In the genomic region with DNA sequence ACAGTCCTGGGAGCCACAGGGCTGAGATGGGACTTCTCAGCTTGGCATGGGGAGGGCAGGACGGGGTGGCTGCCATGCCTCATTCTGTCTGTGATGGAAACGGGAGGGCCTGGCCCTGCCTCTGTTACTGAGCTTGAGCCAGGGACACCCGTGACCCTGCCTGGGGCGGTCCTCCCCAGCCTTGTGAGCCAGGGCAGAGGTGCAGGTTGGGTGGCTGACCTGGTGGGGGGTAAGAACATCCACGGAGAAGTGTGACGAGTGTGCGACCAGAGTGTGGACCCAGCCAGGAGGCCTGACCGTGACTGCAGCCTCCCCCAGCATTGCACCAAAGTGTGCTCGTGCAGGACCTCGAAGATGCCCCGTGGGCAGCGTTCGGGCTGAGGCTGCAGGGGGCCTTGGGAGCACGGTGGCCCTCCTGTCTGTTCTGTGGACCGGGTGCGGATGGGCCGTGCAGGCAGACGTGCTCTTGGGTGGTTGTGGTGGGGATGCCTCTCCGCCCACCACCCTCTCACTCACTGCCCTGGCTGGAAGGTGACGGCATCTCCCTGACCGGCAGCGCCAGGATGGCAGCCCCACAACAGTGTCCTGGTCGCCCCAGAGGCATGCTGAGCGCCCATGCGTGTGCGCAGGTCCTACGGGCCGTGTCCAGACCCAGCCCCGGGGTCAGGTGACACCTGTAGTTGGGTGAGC, we compare ENCODE assay signal across 16 cellular contexts. TPM values are rescaled to one million over a fixed set of nuclear protein-coding genes. Genes with fewer than 3 reads are reported as not detected.
DNase-seq lines count a peak whose midpoint lies in the region; ATAC-seq and TF ChIP-seq lines count a peak whose summit lies in the region.
"Had no signal": no experiment of that assay in that cellular context is flagged by ENCODE, and none has a peak within 500 bp of the region (broad histone marks: within the 10 kb centered on the region; RNA-seq: fewer than 3 reads in every experiment).

No MANE protein-coding gene starts in this region.

- H3K4me2 ChIP-seq in osteoblast (ENCODE audit: insufficient read depth, low read length) = no peak overlapping the region

- H3K4me1 ChIP-seq in osteoblast (ENCODE audit: insufficient read depth, low read length) (peaks cover 51% of the 10 kb centered on the region), vagina (peaks cover 100% of the 10 kb centered on the region)

- no peak overlapping the region for H3K27ac Mint-ChIP-seq in natural killer cell treated with Interleukin-12 subunit alpha and Interleukin-12 subunit beta and Interleukin-15 and Interleukin-18, amount 100 ng/mL, for 72 hours
- H3K27ac Mint-ChIP-seq in natural killer cell = no peak overlapping the region
- H3K27ac Mint-ChIP-seq: dendritic cell treated with granulocyte-macrophage colony-stimulating factor and Interleukin-4, amounts not matched to agents 40 ng/mL and 50 ng/mL, for 4 days; T-helper 1 cell treated with Interleukin-12 subunit alpha and Interleukin-12 subunit beta and Interleukin-4 antibody, amounts not matched to agents 30 μg/mL and 1 μg/mL, for 36 hours had no signal

- no peak for ATAC-seq in natural killer cell treated with Interleukin-12 subunit alpha and Interleukin-12 subunit beta and Interleukin-15 and Interleukin-18, amount 100 ng/mL, for 72 hours
- no peak for ATAC-seq in natural killer cell
- peak; percentile 25 for ATAC-seq in left ventricle myocardium superior
- ATAC-seq: mucosa of descending colon had no signal

- H3K27me3 Mint-ChIP-seq in natural killer cell treated with Interleukin-12 subunit alpha and Interleukin-12 subunit beta and Interleukin-15 and Interleukin-18, amount 100 ng/mL, for 72 hours = no peaks in the 10 kb centered on the region
- no peaks in the 10 kb centered on the region for H3K27me3 Mint-ChIP-seq in natural killer cell (ENCODE audit: low read depth in 2 of 2)
- H3K27me3 Mint-ChIP-seq: dendritic cell treated with granulocyte-macrophage colony-stimulating factor and Interleukin-4, amounts not matched to agents 40 ng/mL and 50 ng/mL, for 4 days had no signal

- H3K27ac ChIP-seq in osteoblast (ENCODE audit: low read depth, low read length) (peak overlapping the region; percentile 17), vagina (peak overlapping the region; percentile 40)

- H3K4me3 Mint-ChIP-seq in natural killer cell treated with Interleukin-12 subunit alpha and Interleukin-12 subunit beta and Interleukin-15 and Interleukin-18, amount 100 ng/mL, for 72 hours = no peak overlapping the region
- H3K4me3 Mint-ChIP-seq in natural killer cell = no peak overlapping the region
- H3K4me3 Mint-ChIP-seq: dendritic cell treated with granulocyte-macrophage colony-stimulating factor and Interleukin-4, amounts not matched to agents 40 ng/mL and 50 ng/mL, for 4 days; T-helper 1 cell treated with Interleukin-12 subunit alpha and Interleukin-12 subunit beta and Interleukin-4 antibody, amounts not matched to agents 30 μg/mL and 1 μg/mL, for 36 hours had no signal

- H3K79me2 ChIP-seq in osteoblast (ENCODE audit: insufficient read depth, low read length) = peaks cover 99% of the 10 kb centered on the region

- H3K4me1 Mint-ChIP-seq in natural killer cell treated with Interleukin-12 subunit alpha and Interleukin-12 subunit beta and Interleukin-15 and Interleukin-18, amount 100 ng/mL, for 72 hours (ENCODE audit: low read depth in 2 of 2) = peaks cover 13 to 22% of the 10 kb centered on the region in 2 donors
- peaks cover 16 to 30% of the 10 kb centered on the region in 2 donors for H3K4me1 Mint-ChIP-seq in natural killer cell

- intact Hi-C loops in natural killer cell (cut with micrococcal nuclease) (no loop called here), left ventricle myocardium superior (cut with micrococcal nuclease) (no loop called here), vagina (cut with DNase I) (loop anchor here (5.0 kb wide), 1 partner anchor 41 kb away; no protein-coding TSS in a partner anchor)

- H3K36me3 Mint-ChIP-seq in natural killer cell treated with Interleukin-12 subunit alpha and Interleukin-12 subunit beta and Interleukin-15 and Interleukin-18, amount 100 ng/mL, for 72 hours = no peaks in the 10 kb centered on the region
- no peaks in the 10 kb centered on the region for H3K36me3 Mint-ChIP-seq in natural killer cell

- H3K9me3 Mint-ChIP-seq in natural killer cell treated with Interleukin-12 subunit alpha and Interleukin-12 subunit beta and Interleukin-15 and Interleukin-18, amount 100 ng/mL, for 72 hours = no peaks in the 10 kb centered on the region
- no peaks in the 10 kb centered on the region for H3K9me3 Mint-ChIP-seq in natural killer cell
- H3K9me3 Mint-ChIP-seq: dendritic cell treated with granulocyte-macrophage colony-stimulating factor and Interleukin-4, amounts not matched to agents 40 ng/mL and 50 ng/mL, for 4 days; T-helper 1 cell treated with Interleukin-12 subunit alpha and Interleukin-12 subunit beta and Interleukin-4 antibody, amounts not matched to agents 30 μg/mL and 1 μg/mL, for 36 hours had no signal

- H3K9me3 ChIP-seq in osteoblast (ENCODE audit: low read depth, low read length) (peaks cover 2% of the 10 kb centered on the region), vagina (no peaks in the 10 kb centered on the region)
- H3K9me3 ChIP-seq: MG63, mucosa of descending colon had no signal

- H3K36me3 ChIP-seq in osteoblast (ENCODE audit: insufficient read depth, low read length) (peaks cover 7% of the 10 kb centered on the region), vagina (no peaks in the 10 kb centered on the region)

- TF ChIP-seq POLR2A in vagina (IDR thresholded peaks at IDR 0.05) = no peak

- peak; percentile 57 for DNase-seq in natural killer cell treated with Interleukin-12 subunit alpha and Interleukin-12 subunit beta and Interleukin-15 and Interleukin-18, amount 100 ng/mL, for 72 hours (ENCODE audit: low spot score)
- DNase-seq in natural killer cell = no peak
- DNase-seq in left ventricle myocardium superior = peak; percentile 55
- peak; percentile 87 for DNase-seq in osteoblast (ENCODE audit: insufficient read length, low spot score, missing footprints)
- DNase-seq in vagina (ENCODE audit: extremely low spot score in 2 of 2) = no peak
- no peak for DNase-seq in effector CD4-positive, alpha-beta T cell
- DNase-seq in NCI-H748 (lab: John Stamatoyannopoulos, UW; ENCODE audit: unreplicated experiment) = no peak
- no peak for DNase-seq in HuH-7 (ENCODE audit: low spot score)
- DNase-seq: activated T-cell treated with anti-CD3 and anti-CD28 coated beads for 4 hours, amniotic stem cell, MG63, NCI-H2107, NCI-H82 had no signal

- H4K20me1 ChIP-seq in osteoblast (ENCODE audit: insufficient read depth, low read length) = peaks cover 89% of the 10 kb centered on the region

- H3K4me3 ChIP-seq in osteoblast (ENCODE audit: insufficient read depth, low read length) = no peak overlapping the region
- no peak overlapping the region for H3K4me3 ChIP-seq in vagina
- H3K4me3 ChIP-seq: MG63, mucosa of descending colon had no signal

- H2AFZ ChIP-seq in osteoblast (ENCODE audit: low read length) = no peak overlapping the region

- H3K27me3 ChIP-seq in osteoblast (ENCODE audit: insufficient read depth, low read length) (no peaks in the 10 kb centered on the region), vagina (no peaks in the 10 kb centered on the region)
- H3K27me3 ChIP-seq: MG63 had no signal

- no peak for TF ChIP-seq CTCF in natural killer cell (IDR thresholded peaks at IDR 0.05)
- TF ChIP-seq CTCF in osteoblast (IDR thresholded peaks at IDR 0.05; ENCODE audit: extremely low read depth, low read depth, low read length) = no peak
- TF ChIP-seq CTCF in vagina (IDR thresholded peaks at IDR 0.05) = no peak

RNA-seq across cellular contexts. Expression of a gene that starts 45.4 kb away (rescaled TPM):
- 10 to 100 TPM; 16.5 to 42.7 TPM for total RNA-seq in natural killer cell treated with Interleukin-12 subunit alpha and Interleukin-12 subunit beta and Interleukin-15 and Interleukin-18, amount 100 ng/mL, for 72 hours
- 100 to 1,000 TPM in 2 of 3 donors, 10 to 100 TPM in 1; 96.9 to 145 (median 140) TPM for total RNA-seq in natural killer cell
- total RNA-seq in left ventricle myocardium superior = 35.3 TPM
- 48.9 TPM in 2 replicates for total RNA-seq in osteoblast
- total RNA-seq in vagina = 53.8 TPM

Comparison
In these comparisons a context has a peak if more than half of its experiments do, and no peak if none do; other contexts are left out.
1. DNase-seq: peak in natural killer cell treated with Interleukin-12 subunit alpha and Interleukin-12 subunit beta and Interleukin-15 and Interleukin-18, amount 100 ng/mL, for 72 hours (single experiment), left ventricle myocardium superior (single experiment) and osteoblast (single experiment); none in natural killer cell (single experiment), vagina (0 of 2), effector CD4-positive, alpha-beta T cell (single experiment), NCI-H748 (single experiment) and HuH-7 (single experiment).